In genomic region chr14:55430024-55430690, GRCh38 we compare ENCODE assay signal across 8 cellular contexts. TPM values are rescaled to one million over a fixed set of nuclear protein-coding genes. Genes with fewer than 3 reads are reported as not detected.
DNase-seq lines count a peak whose midpoint lies in the region; ATAC-seq and TF ChIP-seq lines count a peak whose summit lies in the region.

No MANE protein-coding gene starts in this region.

- H2AFZ ChIP-seq in Loucy (ENCODE audit: low read length): no peak overlapping the region

- no peaks in the 10 kb centered on the region for H3K9me2 ChIP-seq in Loucy (replicated peaks; ENCODE audit: low read depth, low read length)

- H3K27ac ChIP-seq in body of pancreas (no peak overlapping the region), vagina (no peak overlapping the region)

- no peaks in the 10 kb centered on the region for H3K27me3 ChIP-seq in Loucy (ENCODE audit: insufficient read depth, low read length, poor library complexity, severe bottlenecking)
- H3K27me3 ChIP-seq in body of pancreas: no peaks in the 10 kb centered on the region
- no peaks in the 10 kb centered on the region for H3K27me3 ChIP-seq in vagina

- WGBS in body of pancreas, 2 donors: 0 to 12% methylated on average over 1 of the region's 1 CpG

- peak; percentile 77 for DNase-seq in DMS 273 (lab: John Stamatoyannopoulos, UW; ENCODE audit: unreplicated experiment)
- peak; percentile 68 for DNase-seq in GM20000 (ENCODE audit: low spot score)
- DNase-seq in SHP77 treated with DMSO at 0.1 percent for 48 hours (lab: John Stamatoyannopoulos, UW): peak; percentile 38
- DNase-seq in body of pancreas: peak; percentile 31 to 71 (median 53)
- DNase-seq in left kidney (ENCODE audit: low read depth, low spot score): peak; percentile 75
- DNase-seq in vagina (ENCODE audit: extremely low spot score in 2 of 2): peak in 1 of 2 donors; percentile 52

- no peaks in the 10 kb centered on the region for H3K79me2 ChIP-seq in Loucy (ENCODE audit: insufficient read depth, low read length)

- no peaks in the 10 kb centered on the region for H3F3A ChIP-seq in Loucy (ENCODE audit: low read depth)

- ATAC-seq in body of pancreas (peak; percentile 75), HG03025 (IDR thresholded peaks at IDR 0.05; ENCODE audit: low FRiP score, unreplicated experiment) (no peak)

- peaks cover 6% of the 10 kb centered on the region for H3K4me1 ChIP-seq in Loucy (ENCODE audit: insufficient read depth, low read length, poor library complexity, severe bottlenecking)
- H3K4me1 ChIP-seq in body of pancreas: no peaks in the 10 kb centered on the region
- H3K4me1 ChIP-seq in vagina: no peaks in the 10 kb centered on the region

- H3K36me3 ChIP-seq in Loucy (ENCODE audit: insufficient read depth, low read length) (no peaks in the 10 kb centered on the region), body of pancreas (replicated peaks in 1 of 2; ENCODE audit: insufficient read depth in 1 of 2, low read depth in 2 of 2) (no peaks in the 10 kb centered on the region), vagina (no peaks in the 10 kb centered on the region)

- no peak overlapping the region for H3K4me2 ChIP-seq in Loucy (ENCODE audit: low read depth, low read length, poor library complexity, severe bottlenecking)

- H3K9me3 ChIP-seq in Loucy (ENCODE audit: insufficient read depth, low read depth, low read length): no peaks in the 10 kb centered on the region
- no peaks in the 10 kb centered on the region for H3K9me3 ChIP-seq in body of pancreas
- H3K9me3 ChIP-seq in vagina: no peaks in the 10 kb centered on the region

- H3K4me3 ChIP-seq in Loucy (ENCODE audit: low read length, poor library complexity, severe bottlenecking) (no peak overlapping the region), body of pancreas (no peak overlapping the region), vagina (no peak overlapping the region)

- TF ChIP-seq CTCF in GM20000 (IDR thresholded peaks at IDR 0.05; ENCODE audit: extremely low read depth, missing control alignments) (peak; percentile 32), Loucy (conservative IDR thresholded peaks at IDR 0.05; ENCODE audit: low read length) (peak; percentile 66), body of pancreas (IDR thresholded peaks at IDR 0.05) (peak in 6 of 7 experiments; percentile 23 to 65 (median 46)), vagina (IDR thresholded peaks at IDR 0.05) (peak; percentile 13 to 43 (median 18))

- H4K20me1 ChIP-seq in Loucy (ENCODE audit: insufficient read depth, low read length, poor library complexity, severe bottlenecking): no peaks in the 10 kb centered on the region

- intact Hi-C loops in body of pancreas (cut with DNase I) (no loop called here), vagina (cut with DNase I) (loop anchor here (10.0 kb wide), 1 partner anchor 175 kb away; no protein-coding TSS in a partner anchor)

- no peak for TF ChIP-seq POLR2A in body of pancreas (IDR thresholded peaks at IDR 0.05)
- no peak for TF ChIP-seq POLR2A in vagina (IDR thresholded peaks at IDR 0.05)

- no peak overlapping the region for H3K9ac ChIP-seq in Loucy (ENCODE audit: low read depth, low read length, poor library complexity, severe bottlenecking)

RNA-seq across cellular contexts. Expression of gene TBPL2, which starts 10.3 kb away (rescaled TPM):
- total RNA-seq in body of pancreas (not detected), vagina (not detected)

RNA-seq across cellular contexts. Expression of gene ATG14, which starts 18.5 kb away (rescaled TPM):
- 10 to 100 TPM; 10.6 to 10.9 TPM for total RNA-seq in body of pancreas
- total RNA-seq in vagina: 11.5 TPM
